Comparison of ENCODE assay signal across 36 cellular contexts in the genomic region with DNA sequence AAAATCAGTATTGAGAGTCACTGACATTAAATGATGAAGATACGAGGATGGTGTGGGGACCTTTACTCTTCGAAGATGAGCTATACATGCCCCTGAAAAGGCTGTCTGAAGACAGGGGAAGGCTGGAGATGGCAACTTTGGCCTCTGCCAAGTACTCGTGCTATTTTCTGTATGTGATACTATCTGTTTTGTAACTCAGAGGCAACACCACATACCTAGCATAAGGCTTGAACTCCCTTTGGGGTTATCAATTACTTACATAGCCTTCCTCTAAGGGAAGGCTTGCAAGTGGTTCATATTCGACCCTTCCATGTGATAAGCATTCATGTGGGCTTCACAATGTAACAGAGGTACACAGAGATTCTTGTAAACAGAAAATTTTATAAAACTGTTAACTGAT.
"Had no signal": no experiment of that assay in that cellular context is flagged by ENCODE, and none has a peak within 500 bp of the region (broad histone marks: within the 10 kb centered on the region; RNA-seq: fewer than 3 reads in every experiment).

No MANE protein-coding gene starts in this region.

- H3K9me3 Mint-ChIP-seq: brain; T-helper 1 cell treated with Interleukin-12 subunit alpha and Interleukin-12 subunit beta and Interleukin-4 antibody, amounts not matched to agents 30 μg/mL and 1 μg/mL, for 36 hours; T-helper 2 cell treated with Interferon-gamma antibody and Interleukin-4, amounts not matched to agents 5 μg/mL and 100 μg/mL, for 36 hours had no signal

- H3K4me1 ChIP-seq: Peyer's patch had no signal

- ATAC-seq: activated naive CD4-positive, alpha-beta T cell treated with anti-CD3 and anti-CD28 coated beads, Interleukin-2, amount 50 U/mL, for 72 hours; activated T-cell treated with anti-CD3 and anti-CD28 coated beads, Interleukin-2, amount 50 U/mL, for 4 hours; PC-3; WTC11 had no signal

- H3K4me3 ChIP-seq: MG63, Peyer's patch, SJSA1 had no signal

- DNase-seq: activated CD4-positive, alpha-beta memory T cell treated with anti-CD3 and anti-CD28 coated beads for 36 hours; activated CD4-positive, alpha-beta T cell treated with anti-CD3 and anti-CD28 coated beads for 4 hours; activated CD4-positive, alpha-beta T cell treated with anti-CD3 and anti-CD28 coated beads, Interleukin-2, amount 50 U/mL, for 1 hour; activated CD4-positive, CD25-positive, alpha-beta regulatory T cell treated with anti-CD3 and anti-CD28 coated beads, Interleukin-2, amount 50 U/mL, for 72 hours; activated CD8-positive, alpha-beta memory T cell treated with anti-CD3 and anti-CD28 coated beads, Interleukin-2, amount 50 U/mL, for 4 hours; activated gamma-delta T cell treated with Interleukin-2 at 50 U/mL for 16 hours; activated naive CD4-positive, alpha-beta T cell treated with anti-CD3 and anti-CD28 coated beads for 36 hours; activated T-cell treated with anti-CD3 and anti-CD28 coated beads for 4 hours; activated T-cell treated with anti-CD3 and anti-CD28 coated beads, Interleukin-2, amount 50 U/mL, for 4 hours; anterior cingulate cortex; caudate nucleus; Kasumi-1; KG1; MG63; NCI-H1092; NCI-H1436 treated with DMSO at 0.1 percent for 48 hours; NCI-H1694 treated with DMSO at 0.1 percent for 48 hours; NCI-H2029; NCI-H510A; NCI-H526; NCI-H748 treated with DMSO at 0.1 percent for 48 hours; NK-92 treated with Interleukin-12 subunit alpha and Interleukin-12 subunit beta, amount 100 ng/mL, for 24 hours; PC-3; Peyer's patch; RPMI8226; SHP77 treated with DMSO at 0.1 percent for 48 hours; SK-N-SH had no signal

- H3K36me3 ChIP-seq: Peyer's patch had no signal

- H3K4me3 Mint-ChIP-seq: activated CD4-positive, alpha-beta memory T cell treated with anti-CD3 and anti-CD28 coated beads for 36 hours; activated naive CD4-positive, alpha-beta T cell treated with anti-CD3 and anti-CD28 coated beads for 36 hours; activated T-cell treated with anti-CD3 and anti-CD28 coated beads, Interleukin-2, amount 50 U/mL, for 4 hours; activated T-helper 1 cell treated with anti-CD3 and anti-CD28 coated beads, Interleukin-12 subunit alpha, Interleukin-12 subunit beta, Interleukin-2, Interleukin-4 antibody, amounts not matched to agents 30 ng/mL and 10 ng/mL and 1 ng/mL, durations not matched to agents 14 hours and 24 hours and 36 hours; brain; T-helper 1 cell treated with Interleukin-12 subunit alpha and Interleukin-12 subunit beta and Interleukin-4 antibody, amounts not matched to agents 30 μg/mL and 1 μg/mL, for 36 hours; T-helper 2 cell treated with Interferon-gamma antibody and Interleukin-4, amounts not matched to agents 5 μg/mL and 100 μg/mL, for 36 hours; WTC11 had no signal

- H3K9me3 ChIP-seq: MG63, Peyer's patch, SJSA1, SK-N-SH had no signal

- FAIRE-seq: bronchial epithelial cell, TTC549 had no signal

- H3K4me2 ChIP-seq: SK-N-SH had no signal

- H3K27ac ChIP-seq: Peyer's patch had no signal

- H3K27me3 ChIP-seq: MG63, Peyer's patch, SJSA1 had no signal

- H3K27me3 Mint-ChIP-seq: activated CD4-positive, alpha-beta memory T cell treated with anti-CD3 and anti-CD28 coated beads for 36 hours; brain had no signal

- H3K9ac ChIP-seq: SK-N-SH had no signal

- H3K27ac Mint-ChIP-seq: activated CD4-positive, alpha-beta memory T cell treated with anti-CD3 and anti-CD28 coated beads for 36 hours; activated naive CD4-positive, alpha-beta T cell treated with anti-CD3 and anti-CD28 coated beads for 36 hours; activated naive CD4-positive, alpha-beta T cell treated with anti-CD3 and anti-CD28 coated beads, Interleukin-2, amount 50 U/mL, for 72 hours; activated T-helper 1 cell treated with anti-CD3 and anti-CD28 coated beads, Interleukin-12 subunit alpha, Interleukin-12 subunit beta, Interleukin-2, Interleukin-4 antibody, amounts not matched to agents 30 ng/mL and 10 ng/mL and 1 ng/mL, durations not matched to agents 14 hours and 24 hours and 36 hours; brain; T-helper 1 cell treated with Interleukin-12 subunit alpha and Interleukin-12 subunit beta and Interleukin-4 antibody, amounts not matched to agents 30 μg/mL and 1 μg/mL, for 36 hours; T-helper 2 cell treated with Interferon-gamma antibody and Interleukin-4, amounts not matched to agents 5 μg/mL and 100 μg/mL, for 36 hours; WTC11 had no signal

- H3K4me1 Mint-ChIP-seq: WTC11 had no signal
